In genomic region chr2:16326736-16327300, GRCh38 we compare ENCODE assay signal across 21 cellular contexts.
"Had no signal": no experiment of that assay in that cellular context is flagged by ENCODE, and none has a peak within 500 bp of the region (broad histone marks: within the 10 kb centered on the region; RNA-seq: fewer than 3 reads in every experiment).

No MANE protein-coding gene starts in this region.

- H3K27ac Mint-ChIP-seq: activated CD4-positive, alpha-beta T cell treated with anti-CD3 and anti-CD28 coated beads for 36 hours; activated CD8-positive, alpha-beta T cell treated with anti-CD3 and anti-CD28 coated beads for 36 hours; activated naive CD4-positive, alpha-beta T cell treated with anti-CD3 and anti-CD28 coated beads, Interleukin-2, amount 50 U/mL, for 24 hours; natural killer cell treated with Interleukin-12 subunit alpha and Interleukin-12 subunit beta and Interleukin-15 and Interleukin-18, amount 100 ng/mL, for 72 hours; T-cell had no signal

- H3K4me3 ChIP-seq: adrenal gland, coronary artery, sigmoid colon, thoracic aorta had no signal

- H3K9me3 Mint-ChIP-seq: activated CD8-positive, alpha-beta T cell treated with anti-CD3 and anti-CD28 coated beads for 36 hours; activated naive CD4-positive, alpha-beta T cell treated with anti-CD3 and anti-CD28 coated beads, Interleukin-2, amount 50 U/mL, for 24 hours; activated T-cell treated with anti-CD3 and anti-CD28 coated beads, Interleukin-2, amount 50 U/mL, for 4 hours; natural killer cell treated with Interleukin-12 subunit alpha and Interleukin-12 subunit beta and Interleukin-15 and Interleukin-18, amount 100 ng/mL, for 72 hours; T-cell had no signal

- H3K36me3 ChIP-seq: adrenal gland, sigmoid colon, thoracic aorta, WERI-Rb-1 had no signal

- H3K4me1 Mint-ChIP-seq: activated CD4-positive, alpha-beta T cell treated with anti-CD3 and anti-CD28 coated beads for 36 hours; activated naive CD4-positive, alpha-beta T cell treated with anti-CD3 and anti-CD28 coated beads, Interleukin-2, amount 50 U/mL, for 24 hours; T-cell had no signal

- H3K4me3 Mint-ChIP-seq: activated CD4-positive, alpha-beta T cell treated with anti-CD3 and anti-CD28 coated beads for 36 hours; activated CD8-positive, alpha-beta T cell treated with anti-CD3 and anti-CD28 coated beads for 36 hours; activated naive CD4-positive, alpha-beta T cell treated with anti-CD3 and anti-CD28 coated beads, Interleukin-2, amount 50 U/mL, for 24 hours; activated T-cell treated with anti-CD3 and anti-CD28 coated beads, Interleukin-2, amount 50 U/mL, for 4 hours; natural killer cell treated with Interleukin-12 subunit alpha and Interleukin-12 subunit beta and Interleukin-15 and Interleukin-18, amount 100 ng/mL, for 72 hours; T-cell had no signal

- H3K9ac ChIP-seq: parathyroid adenoma had no signal

- DNase-seq: activated CD4-positive, alpha-beta T cell treated with anti-CD3 and anti-CD28 coated beads for 36 hours; activated CD8-positive, alpha-beta T cell treated with anti-CD3 and anti-CD28 coated beads for 36 hours; activated effector memory CD4-positive, alpha-beta T cell treated with anti-CD3 and anti-CD28 coated beads, Interleukin-2, amount 50 U/mL, for 16 hours; activated T-cell treated with anti-CD3 and anti-CD28 coated beads, Interleukin-2, amount 50 U/mL, for 4 hours; adrenal gland; caudate nucleus; foreskin fibroblast; hypothalamus; kidney; left ventricle myocardium superior; mesenchymal stem cell; sigmoid colon; stimulated activated CD4-positive, alpha-beta T cell treated with anti-CD3 and anti-CD28 coated beads, Interleukin-1b, Interleukin-23, amount 100 ng/mL, for 48 hours; T-cell; T1000; WERI-Rb-1 had no signal

- ATAC-seq: activated CD4-positive, alpha-beta T cell treated with anti-CD3 and anti-CD28 coated beads for 36 hours; activated CD8-positive, alpha-beta T cell treated with anti-CD3 and anti-CD28 coated beads for 36 hours; activated T-cell treated with anti-CD3 and anti-CD28 coated beads, Interleukin-2, amount 50 U/mL, for 4 hours; left ventricle myocardium superior; natural killer cell treated with Interleukin-12 subunit alpha and Interleukin-12 subunit beta and Interleukin-15 and Interleukin-18, amount 100 ng/mL, for 72 hours; T-cell had no signal

- H3K27me3 Mint-ChIP-seq: activated CD8-positive, alpha-beta T cell treated with anti-CD3 and anti-CD28 coated beads for 36 hours; T-cell had no signal

- H3K4me1 ChIP-seq: adrenal gland, parathyroid adenoma had no signal

- H3K27me3 ChIP-seq: adrenal gland, sigmoid colon had no signal

- H3K9me3 ChIP-seq: adrenal gland, sigmoid colon, thoracic aorta had no signal

- H2AFZ ChIP-seq: parathyroid adenoma had no signal

- H3K27ac ChIP-seq: adrenal gland, coronary artery, parathyroid adenoma, sigmoid colon, thoracic aorta had no signal

- H3K36me3 Mint-ChIP-seq: activated naive CD4-positive, alpha-beta T cell treated with anti-CD3 and anti-CD28 coated beads, Interleukin-2, amount 50 U/mL, for 24 hours; natural killer cell treated with Interleukin-12 subunit alpha and Interleukin-12 subunit beta and Interleukin-15 and Interleukin-18, amount 100 ng/mL, for 72 hours; T-cell had no signal
